8 cellular contexts compared by ENCODE assay signal in genomic region chr14:96504353-96504752, GRCh38. TPM values are rescaled to one million over a fixed set of nuclear protein-coding genes. Genes with fewer than 3 reads are reported as not detected.
DNase-seq lines count a peak whose midpoint lies in the region; ATAC-seq and TF ChIP-seq lines count a peak whose summit lies in the region.
"Not testable (repeated sequence)": the region's sequence is repeated elsewhere in the genome, so short reads cannot be mapped to it uniquely, and the experiment has no call there.

No MANE protein-coding gene starts in this region.

- H3K9me3 ChIP-seq in SU-DHL-6 (ENCODE audit: insufficient read depth, low read length), result not testable (repeated sequence)

- H2AFZ ChIP-seq in ACC112 (ENCODE audit: low read length, unreplicated experiment); SU-DHL-6 (ENCODE audit: low read depth, low read length, severe bottlenecking): not testable (repeated sequence)

- H3K4me2 ChIP-seq in SU-DHL-6 (ENCODE audit: low read depth, low read length, poor library complexity, severe bottlenecking), result peak overlapping the region; percentile 95

- not testable (repeated sequence) for H3K36me3 ChIP-seq in ACC112 (ENCODE audit: insufficient read depth, low read length); SU-DHL-6 (ENCODE audit: low read length)

- H3K27ac ChIP-seq in ACC112 (ENCODE audit: low read depth, low read length); SU-DHL-6 (ENCODE audit: low read depth, low read length): not testable (repeated sequence)

- peak overlapping the region; percentile 97 for H3K4me3 Mint-ChIP-seq in activated T-helper 1 cell treated with anti-CD3 and anti-CD28 coated beads, Interleukin-12 subunit alpha, Interleukin-12 subunit beta, Interleukin-2, Interleukin-4 antibody, amounts not matched to agents 30 ng/mL and 10 ng/mL and 1 ng/mL, durations not matched to agents 14 hours and 24 hours and 36 hours
- peak overlapping the region; percentile 92 for H3K4me3 Mint-ChIP-seq in central memory CD8-positive, alpha-beta T cell
- H3K4me3 Mint-ChIP-seq in glutamatergic neuron (ENCODE audit: unreplicated experiment), result peak overlapping the region; percentile 99
- peak overlapping the region; percentile 87 to 100 (median 98) for H3K4me3 Mint-ChIP-seq in naive thymus-derived CD8-positive, alpha-beta T cell
- H3K4me3 Mint-ChIP-seq in stimulated activated effector memory CD8-positive, alpha-beta T cell treated with anti-CD3 and anti-CD28 coated beads, Interleukin-12 subunit alpha, Interleukin-12 subunit beta, amount 100 ng/mL, for 72 hours, result peak overlapping the region; percentile 94

- H3K4me3 ChIP-seq in ACC112 (ENCODE audit: low read depth, low read length) (peak overlapping the region; percentile 92), HFF-Myc (replicated peaks; ENCODE audit: low read depth, low read length) (peak overlapping the region; percentile 68)
- H3K4me3 ChIP-seq in SU-DHL-6 (ENCODE audit: insufficient read depth, low read length, poor library complexity, severe bottlenecking), result not testable (repeated sequence)

- not testable (repeated sequence) for H3K27me3 Mint-ChIP-seq in activated T-helper 1 cell treated with anti-CD3 and anti-CD28 coated beads, Interleukin-12 subunit alpha, Interleukin-12 subunit beta, Interleukin-2, Interleukin-4 antibody, amounts not matched to agents 30 ng/mL and 10 ng/mL and 1 ng/mL, durations not matched to agents 14 hours and 24 hours and 36 hours (ENCODE audit: insufficient read depth); central memory CD8-positive, alpha-beta T cell; glutamatergic neuron (ENCODE audit: unreplicated experiment); naive thymus-derived CD8-positive, alpha-beta T cell

- not testable (repeated sequence) for H3F3A ChIP-seq in SU-DHL-6 (ENCODE audit: insufficient read depth)

- peaks cover 22% of the 10 kb centered on the region for H3K36me3 Mint-ChIP-seq in activated T-helper 1 cell treated with anti-CD3 and anti-CD28 coated beads, Interleukin-12 subunit alpha, Interleukin-12 subunit beta, Interleukin-2, Interleukin-4 antibody, amounts not matched to agents 30 ng/mL and 10 ng/mL and 1 ng/mL, durations not matched to agents 14 hours and 24 hours and 36 hours (ENCODE audit: low read depth)
- H3K36me3 Mint-ChIP-seq in central memory CD8-positive, alpha-beta T cell (ENCODE audit: insufficient read depth), result peaks cover 11% of the 10 kb centered on the region
- not testable (repeated sequence) for H3K36me3 Mint-ChIP-seq in glutamatergic neuron (ENCODE audit: unreplicated experiment)
- H3K36me3 Mint-ChIP-seq in naive thymus-derived CD8-positive, alpha-beta T cell, result peaks cover 3 to 16% (median 7%) of the 10 kb centered on the region in 3 donors
- peaks cover 45% of the 10 kb centered on the region for H3K36me3 Mint-ChIP-seq in stimulated activated effector memory CD8-positive, alpha-beta T cell treated with anti-CD3 and anti-CD28 coated beads, Interleukin-12 subunit alpha, Interleukin-12 subunit beta, amount 100 ng/mL, for 72 hours

- peaks cover 48% of the 10 kb centered on the region for H3K4me1 Mint-ChIP-seq in activated T-helper 1 cell treated with anti-CD3 and anti-CD28 coated beads, Interleukin-12 subunit alpha, Interleukin-12 subunit beta, Interleukin-2, Interleukin-4 antibody, amounts not matched to agents 30 ng/mL and 10 ng/mL and 1 ng/mL, durations not matched to agents 14 hours and 24 hours and 36 hours (ENCODE audit: low read depth)
- H3K4me1 Mint-ChIP-seq in central memory CD8-positive, alpha-beta T cell, result peaks cover 67% of the 10 kb centered on the region
- peaks cover 22% of the 10 kb centered on the region for H3K4me1 Mint-ChIP-seq in glutamatergic neuron (ENCODE audit: low read depth, unreplicated experiment)
- peaks cover 37 to 68% (median 66%) of the 10 kb centered on the region in 4 donors for H3K4me1 Mint-ChIP-seq in naive thymus-derived CD8-positive, alpha-beta T cell
- peaks cover 51% of the 10 kb centered on the region for H3K4me1 Mint-ChIP-seq in stimulated activated effector memory CD8-positive, alpha-beta T cell treated with anti-CD3 and anti-CD28 coated beads, Interleukin-12 subunit alpha, Interleukin-12 subunit beta, amount 100 ng/mL, for 72 hours

- POLR2A ChIA-PET in naive thymus-derived CD8-positive, alpha-beta T cell (lab: Charles Lee), result not testable (repeated sequence)

- not testable (repeated sequence) for DNase-seq in HFF-Myc (ENCODE audit: extremely low read depth, low read depth); activated T-helper 1 cell treated with anti-CD3 and anti-CD28 coated beads, Interleukin-12 subunit alpha, Interleukin-12 subunit beta, Interleukin-2, Interleukin-4 antibody, amounts not matched to agents 30 ng/mL and 10 ng/mL and 1 ng/mL, durations not matched to agents 14 hours and 24 hours and 36 hours (ENCODE audit: low spot score); central memory CD8-positive, alpha-beta T cell (ENCODE audit: low spot score in 2 of 2); glutamatergic neuron; naive thymus-derived CD8-positive, alpha-beta T cell; stimulated activated effector memory CD8-positive, alpha-beta T cell treated with anti-CD3 and anti-CD28 coated beads, Interleukin-12 subunit alpha, Interleukin-12 subunit beta, amount 100 ng/mL, for 72 hours (ENCODE audit: low spot score in 2 of 2)

- H3K79me2 ChIP-seq in ACC112 (ENCODE audit: control insufficient read depth, insufficient read depth, low read length, unreplicated experiment), result peaks cover 77% of the 10 kb centered on the region
- peaks cover 80% of the 10 kb centered on the region for H3K79me2 ChIP-seq in SU-DHL-6 (ENCODE audit: insufficient read depth, low read length)

- not testable (repeated sequence) for TF ChIP-seq CTCF in HFF-Myc (IDR thresholded peaks at IDR 0.05; ENCODE audit: low read depth, low read length, missing control alignments); SU-DHL-6 (IDR thresholded peaks at IDR 0.05; ENCODE audit: insufficient read depth, low read length, poor library complexity, severe bottlenecking); glutamatergic neuron (IDR thresholded peaks at IDR 0.05; ENCODE audit: partially characterized antibody, unreplicated experiment)

- peaks cover 49% of the 10 kb centered on the region for H4K20me1 ChIP-seq in SU-DHL-6 (ENCODE audit: low read depth, low read length)

- H3K27ac Mint-ChIP-seq in activated T-helper 1 cell treated with anti-CD3 and anti-CD28 coated beads, Interleukin-12 subunit alpha, Interleukin-12 subunit beta, Interleukin-2, Interleukin-4 antibody, amounts not matched to agents 30 ng/mL and 10 ng/mL and 1 ng/mL, durations not matched to agents 14 hours and 24 hours and 36 hours, result not testable (repeated sequence)
- peak overlapping the region; percentile 95 for H3K27ac Mint-ChIP-seq in central memory CD8-positive, alpha-beta T cell (ENCODE audit: low read depth)
- peak overlapping the region; percentile 54 for H3K27ac Mint-ChIP-seq in glutamatergic neuron (ENCODE audit: unreplicated experiment)
- peak overlapping the region; percentile 42 to 99 (median 97) for H3K27ac Mint-ChIP-seq in naive thymus-derived CD8-positive, alpha-beta T cell
- peak overlapping the region; percentile 100 for H3K27ac Mint-ChIP-seq in stimulated activated effector memory CD8-positive, alpha-beta T cell treated with anti-CD3 and anti-CD28 coated beads, Interleukin-12 subunit alpha, Interleukin-12 subunit beta, amount 100 ng/mL, for 72 hours

- H3K9me3 Mint-ChIP-seq in activated T-helper 1 cell treated with anti-CD3 and anti-CD28 coated beads, Interleukin-12 subunit alpha, Interleukin-12 subunit beta, Interleukin-2, Interleukin-4 antibody, amounts not matched to agents 30 ng/mL and 10 ng/mL and 1 ng/mL, durations not matched to agents 14 hours and 24 hours and 36 hours; central memory CD8-positive, alpha-beta T cell; glutamatergic neuron (ENCODE audit: unreplicated experiment); naive thymus-derived CD8-positive, alpha-beta T cell; stimulated activated effector memory CD8-positive, alpha-beta T cell treated with anti-CD3 and anti-CD28 coated beads, Interleukin-12 subunit alpha, Interleukin-12 subunit beta, amount 100 ng/mL, for 72 hours: not testable (repeated sequence)

- intact Hi-C loops in activated T-helper 1 cell treated with anti-CD3 and anti-CD28 coated beads, Interleukin-12 subunit alpha, Interleukin-12 subunit beta, Interleukin-2, Interleukin-4 antibody, amounts not matched to agents 30 ng/mL and 10 ng/mL and 1 ng/mL, durations not matched to agents 14 hours and 24 hours and 36 hours (cut with micrococcal nuclease), result loop anchor here (5.0 kb wide), 3 partner anchors 207 to 982 kb away; partner anchors contain the start of gene VRK1

- not testable (repeated sequence) for H3K27me3 ChIP-seq in ACC112 (ENCODE audit: insufficient read depth, low read length); SU-DHL-6 (ENCODE audit: low read length)

- H3K9me2 ChIP-seq in SU-DHL-6 (replicated peaks; ENCODE audit: insufficient read depth, low read length), result not testable (repeated sequence)

- peaks cover 24% of the 10 kb centered on the region for H3K4me1 ChIP-seq in ACC112 (ENCODE audit: control insufficient read depth, insufficient read depth, low read length, unreplicated experiment)

- H3K9ac ChIP-seq in SU-DHL-6 (ENCODE audit: low read length), result not testable (repeated sequence)

- not testable (repeated sequence) for ATAC-seq in central memory CD8-positive, alpha-beta T cell (replicated peaks; ENCODE audit: extremely low read depth, poor library complexity, severe bottlenecking); naive thymus-derived CD8-positive, alpha-beta T cell; stimulated activated effector memory CD8-positive, alpha-beta T cell treated with anti-CD3 and anti-CD28 coated beads, Interleukin-12 subunit alpha, Interleukin-12 subunit beta, amount 100 ng/mL, for 72 hours

RNA-seq across cellular contexts. Expression of gene PAPOLA, which starts 2.2 kb away (rescaled TPM):
- 191 and 217 TPM in 2 replicates for total RNA-seq in activated T-helper 1 cell treated with anti-CD3 and anti-CD28 coated beads, Interleukin-12 subunit alpha, Interleukin-12 subunit beta, Interleukin-2, Interleukin-4 antibody, amounts not matched to agents 30 ng/mL and 10 ng/mL and 1 ng/mL, durations not matched to agents 14 hours and 24 hours and 36 hours
- total RNA-seq in glutamatergic neuron (ENCODE audit: unreplicated experiment), result 169 TPM
- 100 to 1,000 TPM; 249 to 289 TPM for total RNA-seq in naive thymus-derived CD8-positive, alpha-beta T cell
- 10 to 100 TPM; 63.3 to 79.4 (median 71.9) TPM for polyA plus RNA-seq in naive thymus-derived CD8-positive, alpha-beta T cell
